In the genomic region with DNA sequence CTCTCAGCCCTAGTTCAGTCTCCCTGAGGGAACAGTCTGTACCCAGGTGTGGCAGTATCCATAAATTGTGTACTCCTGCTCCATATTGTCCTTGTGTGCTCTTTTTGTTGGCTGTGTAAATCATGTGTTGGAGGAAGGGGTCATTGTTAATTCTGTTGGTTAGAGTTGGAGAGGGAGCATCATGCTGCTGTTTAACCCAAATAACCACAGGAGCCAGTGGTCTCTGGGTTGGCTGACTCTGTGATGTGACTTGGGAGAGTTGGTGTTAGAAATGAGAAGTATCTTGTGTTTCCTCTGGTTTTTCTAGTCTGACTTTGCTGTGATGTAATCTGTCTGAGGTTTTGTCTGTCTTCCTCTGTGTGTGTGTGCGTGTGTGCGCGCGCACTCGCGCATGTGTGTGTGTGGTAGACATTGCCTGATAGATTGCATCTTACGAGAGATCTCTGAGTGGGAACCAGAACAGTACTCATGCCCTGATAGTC, we compare ENCODE assay signal across 9 cellular contexts. TPM values are rescaled to one million over a fixed set of nuclear protein-coding genes. Genes with fewer than 3 reads are reported as not detected.
DNase-seq lines count a peak whose midpoint lies in the region; ATAC-seq and TF ChIP-seq lines count a peak whose summit lies in the region.
"Had no signal": no experiment of that assay in that cellular context is flagged by ENCODE, and none has a peak within 500 bp of the region (broad histone marks: within the 10 kb centered on the region; RNA-seq: fewer than 3 reads in every experiment).

No MANE protein-coding gene starts in this region.

- H4K20me1 ChIP-seq in Loucy (ENCODE audit: insufficient read depth, low read length, poor library complexity, severe bottlenecking) = no peaks in the 10 kb centered on the region

- ATAC-seq in CD4-positive, alpha-beta T cell (ENCODE audit: poor library complexity) = peak; percentile 94
- peak; percentile 79 for ATAC-seq in GM21529 (IDR thresholded peaks at IDR 0.05; ENCODE audit: unreplicated experiment)

- H2AFZ ChIP-seq in Loucy (ENCODE audit: low read length) = no peak overlapping the region

- intact Hi-C loops in CD4-positive, alpha-beta T cell (cut with DNase I, micrococcal nuclease) = loop anchor here in 1 of 2 experiments (1.0 to 5.0 kb wide), 4 partner anchors 51 to 785 kb away; partner anchors contain the start of genes LPXN, MED19, SELENOH and TMX2
- intact Hi-C loops in esophagus squamous epithelium (cut with DNase I) = no loop called here
- intact Hi-C loops in sigmoid colon (cut with DNase I) = no loop called here

- H3K9me3 Mint-ChIP-seq in CD4-positive, alpha-beta T cell = no peaks in the 10 kb centered on the region

- TF ChIP-seq POLR2A in esophagus squamous epithelium (IDR thresholded peaks at IDR 0.05) (no peak), sigmoid colon (IDR thresholded peaks at IDR 0.05) (no peak)

- H3K79me2 ChIP-seq in Loucy (ENCODE audit: insufficient read depth, low read length) = 0 out of 2 replicates have a peak, but pooled peaks cover 5% of the 10 kb centered on the region

- peak in 1 of 4 donors; percentile 36 for TF ChIP-seq EP300 in sigmoid colon (IDR thresholded peaks at IDR 0.05)

- peaks cover 34% of the 10 kb centered on the region for H3K4me1 Mint-ChIP-seq in CD4-positive, alpha-beta T cell (ENCODE audit: low read depth)

- TF ChIP-seq CTCF in CD4-positive, alpha-beta T cell (IDR thresholded peaks at IDR 0.05) = no peak
- no peak for TF ChIP-seq CTCF in Loucy (conservative IDR thresholded peaks at IDR 0.05; ENCODE audit: low read length)
- TF ChIP-seq CTCF in esophagus squamous epithelium (IDR thresholded peaks at IDR 0.05) = no peak
- TF ChIP-seq CTCF in sigmoid colon (IDR thresholded peaks at IDR 0.05) = no peak

- no peaks in the 10 kb centered on the region for H3K9me2 ChIP-seq in Loucy (replicated peaks; ENCODE audit: low read depth, low read length)

- DNase-seq in CD4-positive, alpha-beta T cell = peak; percentile 76 to 90 (median 82)
- peak; percentile 83 for DNase-seq in activated CD8-positive, alpha-beta memory T cell treated with anti-CD3 and anti-CD28 coated beads, Interleukin-2, amount 50 U/mL, for 4 hours
- DNase-seq in esophagus squamous epithelium (lab: John Stamatoyannopoulos, UW) = peak; percentile 62
- peak; percentile 80 for DNase-seq in sigmoid colon
- no peak for DNase-seq in NCI-H2081 treated with DMSO at 0.1 percent for 48 hours (lab: John Stamatoyannopoulos, UW)
- DNase-seq in DMS 273 treated with DMSO at 0.1 percent for 48 hours (lab: John Stamatoyannopoulos, UW) = no peak

- 73 to 75% methylated on average over 7 of the region's 7 CpGs for WGBS in esophagus squamous epithelium, 2 donors
- WGBS in sigmoid colon, 2 donors = 40 to 77% methylated on average over 7 of the region's 7 CpGs

- CTCF ChIA-PET in CD4-positive, alpha-beta T cell (lab: Charles Lee) = interaction anchor here (1.7 kb wide), 1 partner anchor 8 kb away, joined by 8 read pairs; no protein-coding TSS in a partner anchor

- H3F3A ChIP-seq in Loucy (ENCODE audit: low read depth) = peaks cover 22% of the 10 kb centered on the region

- POLR2A ChIA-PET in CD4-positive, alpha-beta T cell (lab: Charles Lee) = interaction anchor here (1.9 kb wide), 1 partner anchor 51 kb away, joined by 13 read pairs; the partner anchor contains the start of gene SELENOH

- peak overlapping the region; percentile 83 for H3K27ac ChIP-seq in CD4-positive, alpha-beta T cell (ENCODE audit: low read depth, low read length)
- H3K27ac ChIP-seq in esophagus squamous epithelium = peak overlapping the region; percentile 68 to 92 (median 82)
- peak overlapping the region; percentile 55 to 64 (median 63) for H3K27ac ChIP-seq in sigmoid colon

- H3K9ac ChIP-seq in Loucy (ENCODE audit: low read depth, low read length, poor library complexity, severe bottlenecking) = peak overlapping the region; percentile 71

- H3K4me1 ChIP-seq in Loucy (ENCODE audit: insufficient read depth, low read length, poor library complexity, severe bottlenecking) (peaks cover 62% of the 10 kb centered on the region), esophagus squamous epithelium (peaks cover 28 to 96% (median 54%) of the 10 kb centered on the region in 3 donors), sigmoid colon (peaks cover 0 to 82% (median 60%) of the 10 kb centered on the region in 4 donors)

- H3K4me3 Mint-ChIP-seq in CD4-positive, alpha-beta T cell = peak overlapping the region; percentile 80

- H3K27ac Mint-ChIP-seq in CD4-positive, alpha-beta T cell = peak overlapping the region; percentile 95

- no peaks in the 10 kb centered on the region for H3K27me3 ChIP-seq in CD4-positive, alpha-beta T cell (ENCODE audit: control insufficient read depth, insufficient read depth, low read length)
- H3K27me3 ChIP-seq in Loucy (ENCODE audit: insufficient read depth, low read length, poor library complexity, severe bottlenecking) (no peaks in the 10 kb centered on the region), esophagus squamous epithelium (no peaks in the 10 kb centered on the region), sigmoid colon (no peaks in the 10 kb centered on the region)

- H3K9me3 ChIP-seq in CD4-positive, alpha-beta T cell (ENCODE audit: control insufficient read depth, low read length) = no peaks in the 10 kb centered on the region
- H3K9me3 ChIP-seq in Loucy (ENCODE audit: insufficient read depth, low read depth, low read length) (no peaks in the 10 kb centered on the region), esophagus squamous epithelium (no peaks in the 10 kb centered on the region), sigmoid colon (no peaks in the 10 kb centered on the region)

- H3K4me3 ChIP-seq in Loucy (ENCODE audit: low read length, poor library complexity, severe bottlenecking) (peak overlapping the region; percentile 69), esophagus squamous epithelium (peak overlapping the region in 1 of 4 donors; percentile 16), sigmoid colon (no peak overlapping the region)

- H3K27me3 Mint-ChIP-seq in CD4-positive, alpha-beta T cell = no peaks in the 10 kb centered on the region

- H3K36me3 ChIP-seq in Loucy (ENCODE audit: insufficient read depth, low read length) (peaks cover 7% of the 10 kb centered on the region; the same call in 1 of the 2 replicates), esophagus squamous epithelium (peaks cover 9 to 60% (median 17%) of the 10 kb centered on the region in 3 donors), sigmoid colon (peaks cover 7 to 44% (median 21%) of the 10 kb centered on the region in 4 donors)

- H3K4me2 ChIP-seq in Loucy (ENCODE audit: low read depth, low read length, poor library complexity, severe bottlenecking) = peak overlapping the region; percentile 90

- peaks cover 21% of the 10 kb centered on the region for H3K36me3 Mint-ChIP-seq in CD4-positive, alpha-beta T cell (ENCODE audit: low read depth)

RNA-seq across cellular contexts. Expression of gene CTNND1, which starts 30.5 kb away (rescaled TPM):
- total RNA-seq in CD4-positive, alpha-beta T cell = 10 to 100 TPM; 12.4 to 12.5 TPM
- total RNA-seq in esophagus squamous epithelium = 100 to 1,000 TPM; 230 to 308 (median 271) TPM
- 100 to 1,000 TPM in 1 of 4 donors, 10 to 100 TPM in 3; 66.0 to 102 (median 86.9) TPM for total RNA-seq in sigmoid colon
- 100 to 1,000 TPM in 1 of 3 donors, 10 to 100 TPM in 2; 84.7 to 132 (median 99.9) TPM for polyA plus RNA-seq in sigmoid colon

RNA-seq across cellular contexts. Expression of gene BTBD18, which starts 40.5 kb away (rescaled TPM):
- total RNA-seq in CD4-positive, alpha-beta T cell = not detected
- total RNA-seq in esophagus squamous epithelium = not detected
- not detected for total RNA-seq in sigmoid colon
- under 1 TPM in 1 of 3 donors, not detected in 2; 0.03 TPM for polyA plus RNA-seq in sigmoid colon
- total RNA-seq: kidney epithelial cell had no signal

RNA-seq across cellular contexts. Expression of gene SELENOH, which starts 50.8 kb away (rescaled TPM):
- total RNA-seq in CD4-positive, alpha-beta T cell = 10 to 100 TPM; 48.0 to 48.5 TPM
- 100 to 1,000 TPM in 2 of 4 donors, 10 to 100 TPM in 2; 75.2 to 166 (median 112) TPM for total RNA-seq in esophagus squamous epithelium
- 100 to 1,000 TPM; 130 to 188 (median 132) TPM for total RNA-seq in sigmoid colon
- 100 to 1,000 TPM; 149 to 180 (median 156) TPM for polyA plus RNA-seq in sigmoid colon

Comparison
In these comparisons a context has a peak if more than half of its experiments do, and no peak if none do; other contexts are left out.
1. DNase-seq: peak in CD4-positive, alpha-beta T cell (10 of 10), activated CD8-positive, alpha-beta memory T cell treated with anti-CD3 and anti-CD28 coated beads, Interleukin-2, amount 50 U/mL, for 4 hours (single experiment), esophagus squamous epithelium (single experiment) and sigmoid colon (single experiment); none in NCI-H2081 treated with DMSO at 0.1 percent for 48 hours (single experiment) and DMS 273 treated with DMSO at 0.1 percent for 48 hours (single experiment).
2. RNA of gene CTNND1, which starts 30.5 kb away (total RNA-seq): 230 to 308 TPM in esophagus squamous epithelium and 66.0 to 102 TPM in sigmoid colon; 12.4 to 12.5 TPM in CD4-positive, alpha-beta T cell; every median in the first group is over 4 times any median in the second.
3. Peak in every context shown above with its lines, with median percentiles within 50 percentile points of each other: H3K27ac ChIP-seq.